ENCODE assay signal across 15 cellular contexts in genomic region chrX:2397648-2398340, GRCh38.
DNase-seq lines count a peak whose midpoint lies in the region; ATAC-seq and TF ChIP-seq lines count a peak whose summit lies in the region.
"Had no signal": no experiment of that assay in that cellular context is flagged by ENCODE, and none has a peak within 500 bp of the region (broad histone marks: within the 10 kb centered on the region; RNA-seq: fewer than 3 reads in every experiment).

No MANE protein-coding gene starts in this region.

- H3K27ac ChIP-seq in GM23248 (no peak overlapping the region), trophoblast cell (ENCODE audit: low read depth, low read length) (no peak overlapping the region)
- H3K27ac ChIP-seq: HL-60, thoracic aorta had no signal

- H3K79me2 ChIP-seq in GM23248 (ENCODE audit: insufficient read depth) (no peaks in the 10 kb centered on the region), trophoblast cell (ENCODE audit: control insufficient read depth, insufficient read depth, low read length, poor library complexity) (no peaks in the 10 kb centered on the region)

- H3K9me3 ChIP-seq in GM23248 (ENCODE audit: low read depth) (no peaks in the 10 kb centered on the region), trophoblast cell (ENCODE audit: insufficient read depth, low read depth, low read length) (no peaks in the 10 kb centered on the region)
- H3K9me3 ChIP-seq: thoracic aorta had no signal

- H3K23ac ChIP-seq in trophoblast cell (ENCODE audit: low read length): no peak overlapping the region

- no peaks in the 10 kb centered on the region for H3K9me2 ChIP-seq in GM23248 (ENCODE audit: insufficient read depth)

- no peaks in the 10 kb centered on the region for H3K27me3 ChIP-seq in GM23248 (replicated peaks; ENCODE audit: insufficient read depth)
- H3K27me3 ChIP-seq in trophoblast cell (ENCODE audit: insufficient read depth, low read length): no peaks in the 10 kb centered on the region

- peaks cover 17% of the 10 kb centered on the region; the same call in 1 of the 2 replicates for H3K4me1 ChIP-seq in GM23248 (ENCODE audit: insufficient read depth)
- peaks cover 4 to 9% of the 10 kb centered on the region in 2 experiments for H3K4me1 ChIP-seq in trophoblast cell (ENCODE audit: control insufficient read depth in 1 of 2, insufficient read depth in 2 of 2, low read length in 2 of 2)

- no peak overlapping the region for H3K4me3 ChIP-seq in GM23248
- no peak overlapping the region for H3K4me3 ChIP-seq in trophoblast cell (ENCODE audit: low read depth, low read length)
- H3K4me3 ChIP-seq: thoracic aorta had no signal

- no peak overlapping the region for H3K4ac ChIP-seq in trophoblast cell (ENCODE audit: low read depth, low read length)

- in situ Hi-C loops in GM23248 (cut with MboI): no loop called here

- H4K20me1 ChIP-seq in GM23248 (ENCODE audit: insufficient read depth): no peaks in the 10 kb centered on the region

- no peak overlapping the region for H4K8ac ChIP-seq in trophoblast cell (ENCODE audit: low read depth, low read length)

- no peak overlapping the region for H4K12ac ChIP-seq in trophoblast cell (ENCODE audit: low read depth, low read length)

- no peak overlapping the region for H2BK12ac ChIP-seq in trophoblast cell (ENCODE audit: low read length)

- H3K36me3 ChIP-seq in GM23248 (ENCODE audit: low read depth): no peaks in the 10 kb centered on the region
- peaks cover 1 to 2% of the 10 kb centered on the region in 2 experiments for H3K36me3 ChIP-seq in trophoblast cell (ENCODE audit: control insufficient read depth in 1 of 2, insufficient read depth in 2 of 2, low read length in 2 of 2)
- H3K36me3 ChIP-seq: thoracic aorta had no signal

- H3K4me2 ChIP-seq in GM23248 (ENCODE audit: unreplicated experiment) (no peak overlapping the region), trophoblast cell (ENCODE audit: low read length) (no peak overlapping the region)

- H2AK5ac ChIP-seq in trophoblast cell (ENCODE audit: low read length): no peak overlapping the region

- WGBS in GM23248 (ENCODE audit: low coverage in 1 of 2, low lambda C conversion rate in 2 of 2, missing lambda C conversion rate in 2 of 2), 2 experiments: 52 to 56% methylated on average over 18 of the region's 18 CpGs
- no CpG with 5 or more reads among the region's 18 CpGs for WGBS in trophoblast cell (ENCODE audit: extremely low coverage, insufficient coverage, insufficient read length)

- H2BK120ac ChIP-seq in trophoblast cell (ENCODE audit: insufficient read depth, low read length, poor library complexity): no peak overlapping the region

- H2AFZ ChIP-seq in GM23248 (no peak overlapping the region), trophoblast cell (ENCODE audit: insufficient read depth, low read length, poor library complexity) (no peak overlapping the region)

- no peak overlapping the region for H3K9ac ChIP-seq in GM23248
- H3K9ac ChIP-seq in trophoblast cell (ENCODE audit: low read length): no peak overlapping the region

- ATAC-seq in SK-N-SH treated with all-trans-retinoic acid at 6 μM for 48 hours: peak; percentile 93
- ATAC-seq in HG02623 (IDR thresholded peaks at IDR 0.05; ENCODE audit: unreplicated experiment): no peak

- H3F3A ChIP-seq in GM23248 (ENCODE audit: insufficient read depth): peaks cover 17% of the 10 kb centered on the region

- no peak overlapping the region for H4K91ac ChIP-seq in trophoblast cell (ENCODE audit: low read depth, low read length)

- DNase-seq in GM23248 (peak; percentile 74), fibroblast of peridontal ligament (ENCODE audit: extremely low read depth) (peak; percentile 57), trophoblast cell (peak; percentile 53 to 74), DMS153 treated with DMSO at 0.1 percent for 48 hours (lab: John Stamatoyannopoulos, UW; ENCODE audit: unreplicated experiment) (no peak), activated gamma-delta T cell (lab: John Stamatoyannopoulos, UW) (no peak)
- DNase-seq in activated CD8-positive, alpha-beta memory T cell treated with anti-CD3 and anti-CD28 coated beads, Interleukin-2, amount 50 U/mL, for 48 hours: no peak
- DNase-seq: activated CD4-positive, alpha-beta T cell treated with anti-CD3 and anti-CD28 coated beads, Interleukin-2, amount 50 U/mL, for 48 hours; CD8-positive, alpha-beta memory T cell; head of caudate nucleus; NCI-H345; stimulated activated CD4-positive, alpha-beta T cell treated with anti-CD3 and anti-CD28 coated beads, Interleukin-12 subunit alpha, Interleukin-12 subunit beta, amount 100 ng/mL, for 4 hours had no signal

- no peak overlapping the region for H3K18ac ChIP-seq in trophoblast cell (ENCODE audit: low read length)

- H3K14ac ChIP-seq in trophoblast cell (ENCODE audit: low read length): no peak overlapping the region

- H3K79me1 ChIP-seq in trophoblast cell (ENCODE audit: low read length): no peaks in the 10 kb centered on the region

- no peak overlapping the region for H2BK5ac ChIP-seq in trophoblast cell (ENCODE audit: low read depth, low read length, poor library complexity)

TF ChIP-seq in SK-N-SH treated with all-trans-retinoic acid at 6 μM for 48 hours, 23 proteins besides CTCF, POLR2A, EP300 and RAD21:
- no peak for TF ChIP-seq CSRNP3 (CRISPR knock-in tag; IDR thresholded peaks at IDR 0.05)

Comparison
In these comparisons a context has a peak if more than half of its experiments do, and no peak if none do; other contexts are left out.
1. DNase-seq: peak in GM23248 (single experiment), fibroblast of peridontal ligament (single experiment) and trophoblast cell (2 of 2); none in activated CD8-positive, alpha-beta memory T cell treated with anti-CD3 and anti-CD28 coated beads, Interleukin-2, amount 50 U/mL, for 48 hours (single experiment), DMS153 treated with DMSO at 0.1 percent for 48 hours (single experiment) and activated gamma-delta T cell (single experiment).